Comparison of ENCODE assay signal across 9 cellular contexts in genomic region chr2:172285010-172285621, GRCh38.
DNase-seq lines count a peak whose midpoint lies in the region; ATAC-seq and TF ChIP-seq lines count a peak whose summit lies in the region.
"Had no signal": no experiment of that assay in that cellular context is flagged by ENCODE, and none has a peak within 500 bp of the region (broad histone marks: within the 10 kb centered on the region; RNA-seq: fewer than 3 reads in every experiment).

No MANE protein-coding gene starts in this region.

- POLR2A ChIA-PET in BJ (lab: Charles Lee), result no interaction called here

- intact Hi-C loops in body of pancreas (cut with DNase I), result no loop called here
- intact Hi-C loops in lower lobe of right lung (cut with DNase I), result no loop called here
- intact Hi-C loops in esophagus muscularis mucosa (cut with DNase I), result no loop called here

- no peaks in the 10 kb centered on the region for H3K27me3 ChIP-seq in BJ (ENCODE audit: control insufficient read depth, insufficient read depth, low read length)
- no peaks in the 10 kb centered on the region for H3K27me3 ChIP-seq in MG63
- H3K27me3 ChIP-seq in body of pancreas, result no peaks in the 10 kb centered on the region
- no peaks in the 10 kb centered on the region for H3K27me3 ChIP-seq in lower lobe of right lung (ENCODE audit: low read depth)
- H3K27me3 ChIP-seq in esophagus muscularis mucosa, result no peaks in the 10 kb centered on the region

- TF ChIP-seq EP300 in esophagus muscularis mucosa (IDR thresholded peaks at IDR 0.05), result no peak

- H3K9me3 ChIP-seq in MG63, result no peaks in the 10 kb centered on the region
- no peaks in the 10 kb centered on the region for H3K9me3 ChIP-seq in body of pancreas
- no peaks in the 10 kb centered on the region for H3K9me3 ChIP-seq in lower lobe of right lung
- no peaks in the 10 kb centered on the region for H3K9me3 ChIP-seq in esophagus muscularis mucosa

- H3K27ac ChIP-seq in body of pancreas, result no peak overlapping the region
- no peak overlapping the region for H3K27ac ChIP-seq in lower lobe of right lung
- H3K27ac ChIP-seq in esophagus muscularis mucosa (replicated peaks in 1 of 4), result peak overlapping the region in 2 of 4 donors; percentile 27 to 65

- no peak for TF ChIP-seq POLR2A in body of pancreas (IDR thresholded peaks at IDR 0.05)
- TF ChIP-seq POLR2A in esophagus muscularis mucosa (IDR thresholded peaks at IDR 0.05; ENCODE audit: low read depth), result no peak

- CTCF ChIA-PET in BJ (lab: Yijun Ruan, JAX), result interaction anchor here (1.0 to 3.3 kb wide), 4 partner anchors 11 to 181 kb away, joined by 4 to 14 read pairs (median 10); no protein-coding TSS in a partner anchor

- H3K4me3 ChIP-seq in BJ (ENCODE audit: low read depth, low read length) (no peak overlapping the region), MG63 (no peak overlapping the region), body of pancreas (no peak overlapping the region), lower lobe of right lung (no peak overlapping the region), esophagus muscularis mucosa (no peak overlapping the region)

- peaks cover 6% of the 10 kb centered on the region for H3K4me1 ChIP-seq in body of pancreas
- peaks cover 22% of the 10 kb centered on the region for H3K4me1 ChIP-seq in lower lobe of right lung
- peaks cover 19 to 31% (median 24%) of the 10 kb centered on the region in 4 donors for H3K4me1 ChIP-seq in esophagus muscularis mucosa

- ATAC-seq in body of pancreas, result peak; percentile 27
- ATAC-seq in lower lobe of right lung, result peak; percentile 39 to 58
- ATAC-seq in HG03457 (IDR thresholded peaks at IDR 0.05; ENCODE audit: unreplicated experiment), result no peak
- no peak for ATAC-seq in HG03521 (IDR thresholded peaks at IDR 0.05; ENCODE audit: unreplicated experiment)

- TF ChIP-seq CTCF in BJ (IDR thresholded peaks at IDR 0.05; ENCODE audit: insufficient read depth, low read depth, low read length) (no peak), body of pancreas (IDR thresholded peaks at IDR 0.05) (no peak), lower lobe of right lung (IDR thresholded peaks at IDR 0.05) (no peak), esophagus muscularis mucosa (IDR thresholded peaks at IDR 0.05) (no peak)

- DNase-seq in BJ (ENCODE audit: low read depth) (peak; percentile 53), MG63 (peak; percentile 72), body of pancreas (peak in 2 of 4 donors; percentile 23 to 24), lower lobe of right lung (no peak), esophagus muscularis mucosa (ENCODE audit: extremely low spot score) (no peak)
- no peak for DNase-seq in effector CD4-positive, alpha-beta T cell
- DNase-seq: NCI-H2029 treated with DMSO at 0.1 percent for 48 hours had no signal

- H3K36me3 ChIP-seq in BJ (ENCODE audit: control insufficient read depth, insufficient read depth, low read length) (no peaks in the 10 kb centered on the region), MG63 (no peaks in the 10 kb centered on the region), body of pancreas (replicated peaks in 1 of 2; ENCODE audit: insufficient read depth in 1 of 2, low read depth in 2 of 2) (no peaks in the 10 kb centered on the region), lower lobe of right lung (no peaks in the 10 kb centered on the region), esophagus muscularis mucosa (no peaks in the 10 kb centered on the region)

- WGBS in body of pancreas, 2 donors, result 62 to 68% methylated on average over 3 to 5 of the region's 5 CpGs
- 42% methylated on average over 5 of the region's 5 CpGs for WGBS in esophagus muscularis mucosa

Comparison
In these comparisons a context has a peak if more than half of its experiments do, and no peak if none do; other contexts are left out.
1. DNase-seq: peak in BJ (single experiment) and MG63 (single experiment); none in lower lobe of right lung (single experiment), esophagus muscularis mucosa (single experiment) and effector CD4-positive, alpha-beta T cell (single experiment).
2. ATAC-seq: peak in body of pancreas (single experiment) and lower lobe of right lung (2 of 2); none in HG03457 (single experiment) and HG03521 (single experiment).